Comparison of ENCODE assay signal across 9 cellular contexts in genomic region chr4:18366762-18367358, GRCh38.
A peak's percentile ranks its signal among the peaks of the same experiment; 100 is the strongest.
DNase-seq lines count a peak whose midpoint lies in the region; ATAC-seq and TF ChIP-seq lines count a peak whose summit lies in the region.
"Had no signal": no experiment of that assay in that cellular context is flagged by ENCODE, and none has a peak within 500 bp of the region (broad histone marks: within the 10 kb centered on the region; RNA-seq: fewer than 3 reads in every experiment).

No MANE protein-coding gene starts in this region.

- H3K9me3 Mint-ChIP-seq in CD8-positive, alpha-beta T cell: no peaks in the 10 kb centered on the region
- peaks cover 5% of the 10 kb centered on the region for H3K9me3 Mint-ChIP-seq in osteocyte (ENCODE audit: unreplicated experiment)

- H3K36me3 Mint-ChIP-seq in CD8-positive, alpha-beta T cell: no peaks in the 10 kb centered on the region
- no peaks in the 10 kb centered on the region for H3K36me3 Mint-ChIP-seq in osteocyte (ENCODE audit: unreplicated experiment)

- H3K27ac ChIP-seq in CD8-positive, alpha-beta T cell (ENCODE audit: low read depth, low read length): no peak overlapping the region
- H3K27ac ChIP-seq: SJSA1 had no signal

- H3K4me3 Mint-ChIP-seq in CD8-positive, alpha-beta T cell: no peak overlapping the region
- H3K4me3 Mint-ChIP-seq in osteocyte (ENCODE audit: unreplicated experiment): no peak overlapping the region

- H3K27ac Mint-ChIP-seq in CD8-positive, alpha-beta T cell: no peak overlapping the region
- no peak overlapping the region for H3K27ac Mint-ChIP-seq in osteocyte (ENCODE audit: unreplicated experiment)

- peak; percentile 17 for TF ChIP-seq CTCF in CD8-positive, alpha-beta T cell (IDR thresholded peaks at IDR 0.05)
- TF ChIP-seq CTCF in cardiac fibroblast (IDR thresholded peaks at IDR 0.05; ENCODE audit: low read depth, low read length) (peak; percentile 58), osteocyte (IDR thresholded peaks at IDR 0.05) (peak; percentile 66)

- no peaks in the 10 kb centered on the region for H3K4me1 Mint-ChIP-seq in CD8-positive, alpha-beta T cell (ENCODE audit: low read depth)
- no peaks in the 10 kb centered on the region for H3K4me1 Mint-ChIP-seq in osteocyte (ENCODE audit: unreplicated experiment)

- DNase-seq in CD8-positive, alpha-beta T cell: no peak
- peak; percentile 3 for DNase-seq in NCI-H226
- DNase-seq in cardiac fibroblast (ENCODE audit: low read depth in 2 of 2): peak; percentile 59 to 66
- DNase-seq in osteocyte (ENCODE audit: extremely low spot score, unreplicated experiment): no peak
- no peak for DNase-seq in GF-D8 (lab: John Stamatoyannopoulos, UW)
- no peak for DNase-seq in stimulated activated CD4-positive, alpha-beta T cell treated with anti-CD3 and anti-CD28 coated beads, Interleukin-4, amount 100 ng/mL, for 1 hour

- intact Hi-C loops in CD8-positive, alpha-beta T cell (cut with DNase I, micrococcal nuclease): loop anchor here (2.0 to 10.0 kb wide), 2 partner anchors 550 to 812 kb away; no protein-coding TSS in a partner anchor

- peaks cover 13% of the 10 kb centered on the region for H3K27me3 Mint-ChIP-seq in CD8-positive, alpha-beta T cell (ENCODE audit: low read depth)
- H3K27me3 Mint-ChIP-seq in osteocyte (ENCODE audit: unreplicated experiment): peaks cover 7% of the 10 kb centered on the region

- H3K27me3 ChIP-seq in CD8-positive, alpha-beta T cell (ENCODE audit: insufficient read depth, low read length): no peaks in the 10 kb centered on the region
- H3K27me3 ChIP-seq: SJSA1 had no signal

- H3K4me1 ChIP-seq in CD8-positive, alpha-beta T cell (ENCODE audit: insufficient read depth, low read length): no peaks in the 10 kb centered on the region
- H3K4me1 ChIP-seq: SJSA1 had no signal

- no peak for ATAC-seq in CD8-positive, alpha-beta T cell
- ATAC-seq in GM18870 (IDR thresholded peaks at IDR 0.05; ENCODE audit: unreplicated experiment): peak; percentile 94
- ATAC-seq in HG03064 (IDR thresholded peaks at IDR 0.05; ENCODE audit: low read depth, unreplicated experiment): peak; percentile 76

- POLR2A ChIA-PET in CD8-positive, alpha-beta T cell (lab: Charles Lee): no interaction called here

- H3K9me3 ChIP-seq in CD8-positive, alpha-beta T cell (ENCODE audit: low read length): no peaks in the 10 kb centered on the region
- H3K9me3 ChIP-seq: SJSA1 had no signal

- CTCF ChIA-PET in CD8-positive, alpha-beta T cell (lab: Charles Lee): interaction anchor here (2.1 kb wide), 1 partner anchor 550 kb away, joined by 9 read pairs; no protein-coding TSS in a partner anchor

- H3K36me3 ChIP-seq in CD8-positive, alpha-beta T cell (ENCODE audit: insufficient read depth, low read length): no peaks in the 10 kb centered on the region
- H3K36me3 ChIP-seq: SJSA1 had no signal

- no peak overlapping the region for H3K4me3 ChIP-seq in CD8-positive, alpha-beta T cell (ENCODE audit: low read depth, low read length)
- H3K4me3 ChIP-seq in cardiac fibroblast (replicated peaks in 1 of 2; ENCODE audit: low read depth in 2 of 2, low read length in 2 of 2): no peak overlapping the region
- H3K4me3 ChIP-seq: SJSA1 had no signal

Comparison
In these comparisons a context has a peak if more than half of its experiments do, and no peak if none do; other contexts are left out.
1. DNase-seq: peak in NCI-H226 (single experiment) and cardiac fibroblast (2 of 2); none in CD8-positive, alpha-beta T cell (0 of 7), osteocyte (single experiment), GF-D8 (single experiment) and stimulated activated CD4-positive, alpha-beta T cell treated with anti-CD3 and anti-CD28 coated beads, Interleukin-4, amount 100 ng/mL, for 1 hour (single experiment).
2. Peak in every context shown above with its lines, with median percentiles within 50 percentile points of each other: CTCF ChIP-seq.